ENCODE assay signal across 9 cellular contexts in the genomic region with DNA sequence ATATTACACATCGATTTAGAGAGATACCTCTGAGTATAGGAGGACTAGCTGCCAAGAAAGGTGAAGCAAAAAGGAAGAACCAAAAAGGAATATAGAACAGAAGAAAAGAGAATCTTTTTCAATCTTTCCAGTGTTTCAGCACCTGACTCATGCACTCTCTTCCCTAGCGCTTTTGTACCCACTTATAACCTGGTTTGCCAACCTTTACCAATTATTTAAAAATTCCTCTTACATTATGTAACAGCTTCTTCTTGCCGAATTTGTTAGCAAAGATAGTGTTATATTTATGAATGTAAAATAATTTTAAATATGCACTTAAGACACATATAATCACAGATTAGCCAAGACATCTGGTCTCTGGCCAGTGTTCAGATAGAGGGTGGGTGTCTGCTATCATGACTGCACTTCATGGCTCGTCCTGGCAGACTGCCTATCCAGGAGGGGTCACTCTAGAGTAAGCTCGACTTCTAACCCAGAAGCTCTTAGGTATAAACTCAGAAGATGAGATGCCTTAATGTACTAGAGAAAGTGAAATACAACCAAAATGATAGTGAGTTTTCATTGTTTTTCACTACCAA.
DNase-seq lines count a peak whose midpoint lies in the region; ATAC-seq, FAIRE-seq and TF ChIP-seq lines count a peak whose summit lies in the region.
"Had no signal": no experiment of that assay in that cellular context is flagged by ENCODE, and none has a peak within 500 bp of the region (broad histone marks: within the 10 kb centered on the region; RNA-seq: fewer than 3 reads in every experiment).

No MANE protein-coding gene starts in this region.

- H3K79me2 ChIP-seq in HepG2 (ENCODE audit: insufficient read depth, low read length) = no peaks in the 10 kb centered on the region

- no peaks in the 10 kb centered on the region for H3K4me1 ChIP-seq in HepG2 (ENCODE audit: insufficient read depth, low read length)
- no peaks in the 10 kb centered on the region for H3K4me1 ChIP-seq in testis

- POLR2A ChIA-PET in HepG2 (lab: Yijun Ruan, JAX) = no interaction called here

- H3K27me3 ChIP-seq in HepG2 (ENCODE audit: control insufficient read depth in 1 of 2, insufficient read depth in 2 of 2, low read length in 2 of 2) (no peaks in the 10 kb centered on the region), testis (no peaks in the 10 kb centered on the region)
- H3K27me3 ChIP-seq: dorsolateral prefrontal cortex had no signal

- DNase-seq in EH (ENCODE audit: low read depth) (peak; percentile 52), HUDEP-2 (lab: John Stamatoyannopoulos, UW; ENCODE audit: unreplicated experiment in 76 of 76) (peak in 73 of 76 experiments; percentile 12 to 87 (median 75)), astrocyte of the spinal cord (ENCODE audit: low read depth, low spot score) (peak; percentile 25), HepG2 (ENCODE audit: low spot score) (peak; percentile 28), H54 (ENCODE audit: insufficient read length, low spot score) (no peak), testis (no peak), GF-D8 (lab: John Stamatoyannopoulos, UW) (no peak)
- no peak for DNase-seq in stimulated activated CD4-positive, alpha-beta T cell treated with anti-CD3 and anti-CD28 coated beads, Interleukin-4, amount 100 ng/mL, for 4 hours

- H2AFZ ChIP-seq in HepG2 (ENCODE audit: low read length) = no peak overlapping the region

- intact Hi-C loops in HepG2 (cut with micrococcal nuclease; ENCODE audit: unreplicated experiment) (no loop called here), testis (cut with DNase I; ENCODE audit: low total_unique reads) (no loop called here)

- WGBS in HepG2 (ENCODE audit: low lambda C conversion rate) = 84% methylated on average over 5 of the region's 5 CpGs
- WGBS in testis, 2 donors = 65 to 68% methylated on average over 5 of the region's 5 CpGs

- CTCF ChIA-PET in HepG2 (lab: Yijun Ruan, JAX; ENCODE audit: low intra/inter-chr PET ratio, low total read pairs) = no interaction called here

- FAIRE-seq in HepG2 (lab: Jason Lieb, UNC) = no peak
- FAIRE-seq in H54 (lab: Jason Lieb, UNC) = no peak

- H3K27ac ChIP-seq in HepG2 (ENCODE audit: extremely low read length, insufficient read depth, low read length) = no peak overlapping the region
- H3K27ac ChIP-seq in testis = no peak overlapping the region
- H3K27ac ChIP-seq: dorsolateral prefrontal cortex had no signal

- BruUV-seq in HepG2 (replicated peaks; lab: Mats Ljungman, UMichigan) = no TSS peak

- TF ChIP-seq RAD21 in HepG2 (CRISPR knock-in tag; IDR thresholded peaks at IDR 0.05) = no peak

- peak; percentile 92 for ATAC-seq in HepG2

- no peak overlapping the region for H3K9ac ChIP-seq in HepG2 (ENCODE audit: insufficient read depth, low read depth, low read length)

- in situ Hi-C loops in astrocyte of the spinal cord (cut with HindIII; ENCODE audit: low sequenced_read_pairs) = no loop called here
- in situ Hi-C loops in HepG2 (cut with HindIII; ENCODE audit: extremely low pct_ligation_motif_present, low pct_unique_long_range_greater_than_20kb) = no loop called here

- H3K9me3 ChIP-seq in HepG2 (ENCODE audit: low read length) (no peaks in the 10 kb centered on the region), testis (no peaks in the 10 kb centered on the region)

- no peaks in the 10 kb centered on the region for H4K20me1 ChIP-seq in HepG2 (ENCODE audit: insufficient read depth, low read length)

- TF ChIP-seq CTCF in astrocyte of the spinal cord (IDR thresholded peaks at IDR 0.05; ENCODE audit: low read depth, low read length) (peak; percentile 26), HepG2 (CRISPR knock-in tag; IDR thresholded peaks at IDR 0.05) (peak; percentile 45), testis (IDR thresholded peaks at IDR 0.05) (no peak)

- TF ChIP-seq EP300 in HepG2 (IDR thresholded peaks at IDR 0.05; ENCODE audit: low read depth in 2 of 2, low read length in 2 of 2) (no peak), HepG2 (CRISPR knock-in tag; IDR thresholded peaks at IDR 0.05; ENCODE audit: borderline replicate concordance) (no peak)

- no peak overlapping the region for H3K4me2 ChIP-seq in HepG2 (ENCODE audit: low read depth, low read length)

- H3K36me3 ChIP-seq in HepG2 (replicated peaks in 1 of 2; ENCODE audit: control insufficient read depth in 1 of 2, insufficient read depth in 2 of 2, low read length in 2 of 2) (no peaks in the 10 kb centered on the region; a peak in 4 of 5 replicates), testis (ENCODE audit: low read depth, missing control alignments) (no peaks in the 10 kb centered on the region)

- H3K4me3 ChIP-seq in astrocyte of the spinal cord (ENCODE audit: low read depth, low read length) (no peak overlapping the region), HepG2 (replicated peaks in 1 of 3; ENCODE audit: insufficient read depth in 1 of 3, low read depth in 2 of 3, low read length in 3 of 3) (no peak overlapping the region), testis (no peak overlapping the region)
- H3K4me3 ChIP-seq: dorsolateral prefrontal cortex had no signal

- TF ChIP-seq POLR2A in HepG2 (IDR thresholded peaks at IDR 0.05; ENCODE audit: insufficient read depth in 1 of 2, low read depth in 2 of 2, low read length in 2 of 2) (no peak), H54 (IDR thresholded peaks at IDR 0.05; ENCODE audit: low read depth, low read length) (no peak), testis (IDR thresholded peaks at IDR 0.05) (no peak)

TF ChIP-seq in HepG2, 621 proteins besides CTCF, POLR2A, EP300 and RAD21:
- TF ChIP-seq STAG1 (CRISPR knock-in tag; IDR thresholded peaks at IDR 0.05) = peak; percentile 15; the same call in 1 of the 2 replicates
- TF ChIP-seq PHB2 (IDR thresholded peaks at IDR 0.05; ENCODE audit: partially characterized antibody) = no peak
- TF ChIP-seq ZBTB38 (CRISPR knock-in tag; IDR thresholded peaks at IDR 0.05) = no peak
- TF ChIP-seq MATR3 (CRISPR knock-in tag; IDR thresholded peaks at IDR 0.05) = no peak

Comparison
In these comparisons a context has a peak if more than half of its experiments do, and no peak if none do; other contexts are left out.
1. DNase-seq: peak in EH (single experiment), HUDEP-2 (73 of 76), astrocyte of the spinal cord (single experiment) and HepG2 (single experiment); none in H54 (single experiment), testis (single experiment), stimulated activated CD4-positive, alpha-beta T cell treated with anti-CD3 and anti-CD28 coated beads, Interleukin-4, amount 100 ng/mL, for 4 hours (0 of 2) and GF-D8 (single experiment).
2. CTCF ChIP-seq: peak in astrocyte of the spinal cord (single experiment) and HepG2 (single experiment); none in testis (0 of 3).